ENCODE assay signal across 7 cellular contexts in the genomic region with DNA sequence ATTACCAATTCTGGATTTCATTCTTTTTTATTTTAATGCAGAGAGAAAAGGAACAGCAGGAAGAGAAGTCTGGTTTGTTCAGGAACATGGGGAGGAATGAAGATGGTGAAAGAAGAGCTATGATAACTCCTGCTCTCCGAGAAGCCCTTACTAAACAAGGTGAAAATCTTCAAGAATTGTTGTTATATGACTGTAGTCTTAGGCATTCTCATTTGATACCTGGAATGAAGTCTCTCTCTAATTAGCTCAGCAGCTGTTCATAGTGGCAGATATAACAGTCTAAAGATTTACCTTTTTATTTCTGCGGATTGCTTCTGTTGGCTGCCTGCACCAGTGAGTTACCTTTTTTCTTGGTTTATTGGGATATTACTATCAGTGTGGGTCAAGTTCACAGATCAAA. TPM values are rescaled to one million over a fixed set of nuclear protein-coding genes. Genes with fewer than 3 reads are reported as not detected.
A peak's percentile ranks its signal among the peaks of the same experiment; 100 is the strongest.
DNase-seq lines count a peak whose midpoint lies in the region; ATAC-seq, FAIRE-seq and TF ChIP-seq lines count a peak whose summit lies in the region.
"Not testable (repeated sequence)": the region's sequence is repeated elsewhere in the genome, so short reads cannot be mapped to it uniquely, and the experiment has no call there.

No MANE protein-coding gene starts in this region.

- not testable (repeated sequence) for H3F3A ChIP-seq in Loucy (ENCODE audit: low read depth)

- H3K79me2 ChIP-seq in Loucy (ENCODE audit: insufficient read depth, low read length); K562 (ENCODE audit: control insufficient read depth, insufficient read depth, low read length): not testable (repeated sequence)

- WGBS in K562 (ENCODE audit: insufficient coverage, low coverage, missing lambda C conversion rate) = 96% methylated on average over 2 of the region's 2 CpGs

- not testable (repeated sequence) for TF ChIP-seq CTCF in Loucy (conservative IDR thresholded peaks at IDR 0.05; ENCODE audit: low read length); K562 (IDR thresholded peaks at IDR 0.05 in 2 of 3, conservative IDR thresholded peaks at IDR 0.05 in 1 of 3; ENCODE audit: insufficient read depth in 2 of 3, low read depth in 1 of 3, low read length in 3 of 3)

- H3K4me3 Mint-ChIP-seq in CD4-positive, CD25-positive, alpha-beta regulatory T cell; activated T-cell treated with anti-CD3 and anti-CD28 coated beads, Interleukin-2, amount 50 U/mL, for 72 hours; memory B cell; stimulated activated naive B cell treated with anti-CD40 and anti-IgM and Interleukin-4, amounts not matched to agents 10 μg/mL and 1 μg/mL and 100 μg/mL, for 72 hours: not testable (repeated sequence)

- not testable (repeated sequence) for H3K27me3 Mint-ChIP-seq in CD4-positive, CD25-positive, alpha-beta regulatory T cell; activated T-cell treated with anti-CD3 and anti-CD28 coated beads, Interleukin-2, amount 50 U/mL, for 72 hours (ENCODE audit: low read depth); memory B cell; stimulated activated naive B cell treated with anti-CD40 and anti-IgM and Interleukin-4, amounts not matched to agents 10 μg/mL and 1 μg/mL and 100 μg/mL, for 72 hours

- H3K4me2 ChIP-seq in Loucy (ENCODE audit: low read depth, low read length, poor library complexity, severe bottlenecking) = peak overlapping the region; percentile 53
- H3K4me2 ChIP-seq in K562 (ENCODE audit: insufficient read depth, low read length) = not testable (repeated sequence)

- not testable (repeated sequence) for TF ChIP-seq POLR2A in K562 (conservative IDR thresholded peaks at IDR 0.05)

- H3K36me3 Mint-ChIP-seq in CD4-positive, CD25-positive, alpha-beta regulatory T cell = peaks cover 45% of the 10 kb centered on the region
- peaks cover 21 to 38% of the 10 kb centered on the region in 2 donors for H3K36me3 Mint-ChIP-seq in activated T-cell treated with anti-CD3 and anti-CD28 coated beads, Interleukin-2, amount 50 U/mL, for 72 hours (ENCODE audit: insufficient read depth in 2 of 2)
- peaks cover 43% of the 10 kb centered on the region for H3K36me3 Mint-ChIP-seq in memory B cell
- peaks cover 46 to 57% of the 10 kb centered on the region in 2 donors for H3K36me3 Mint-ChIP-seq in stimulated activated naive B cell treated with anti-CD40 and anti-IgM and Interleukin-4, amounts not matched to agents 10 μg/mL and 1 μg/mL and 100 μg/mL, for 72 hours

- CTCF ChIA-PET in K562 (lab: Yijun Ruan, JAX; ENCODE audit: low intra/inter-chr PET ratio) = not testable (repeated sequence)

- in situ Hi-C loops in K562 (cut with MboI) = not testable (repeated sequence)

- not testable (repeated sequence) for TF ChIP-seq RAD21 in K562 (CRISPR knock-in tag; conservative IDR thresholded peaks at IDR 0.05 in 1 of 2, IDR thresholded peaks at IDR 0.05 in 1 of 2)

- not testable (repeated sequence) for H3K4me1 ChIP-seq in CD4-positive, CD25-positive, alpha-beta regulatory T cell (ENCODE audit: control insufficient read depth, insufficient read depth, low read length, poor library complexity, severe bottlenecking); K562 (replicated peaks in 1 of 2; ENCODE audit: control insufficient read depth in 2 of 2, insufficient read depth in 2 of 2, low read length in 2 of 2)
- H3K4me1 ChIP-seq in Loucy (ENCODE audit: insufficient read depth, low read length, poor library complexity, severe bottlenecking) = peaks cover 12% of the 10 kb centered on the region

- POLR2A ChIA-PET in K562 (lab: Yijun Ruan, JAX) = not testable (repeated sequence)

- H2AFZ ChIP-seq in Loucy (ENCODE audit: low read length); K562 (ENCODE audit: low read depth, low read length): not testable (repeated sequence)

- not testable (repeated sequence) for H3K9me2 ChIP-seq in Loucy (replicated peaks; ENCODE audit: low read depth, low read length)

- intact Hi-C loops in K562 (cut with micrococcal nuclease) = loop anchor here (10.0 kb wide), 1 partner anchor 55 kb away; no protein-coding TSS in a partner anchor

- not testable (repeated sequence) for TF ChIP-seq EP300 in K562 (IDR thresholded peaks at IDR 0.05; ENCODE audit: low read length)

- H3K27ac Mint-ChIP-seq in CD4-positive, CD25-positive, alpha-beta regulatory T cell = peak overlapping the region in 2 of 3 donors; percentile 23 to 36
- H3K27ac Mint-ChIP-seq in activated T-cell treated with anti-CD3 and anti-CD28 coated beads, Interleukin-2, amount 50 U/mL, for 72 hours = peak overlapping the region; percentile 50
- peak overlapping the region; percentile 74 for H3K27ac Mint-ChIP-seq in memory B cell
- peak overlapping the region; percentile 56 for H3K27ac Mint-ChIP-seq in stimulated activated naive B cell treated with anti-CD40 and anti-IgM and Interleukin-4, amounts not matched to agents 10 μg/mL and 1 μg/mL and 100 μg/mL, for 72 hours

- H3K4me1 Mint-ChIP-seq in CD4-positive, CD25-positive, alpha-beta regulatory T cell = peaks cover 20 to 30% (median 23%) of the 10 kb centered on the region in 4 donors
- H3K4me1 Mint-ChIP-seq in activated T-cell treated with anti-CD3 and anti-CD28 coated beads, Interleukin-2, amount 50 U/mL, for 72 hours (ENCODE audit: low read depth) = peaks cover 27% of the 10 kb centered on the region
- peaks cover 12% of the 10 kb centered on the region for H3K4me1 Mint-ChIP-seq in memory B cell
- not testable (repeated sequence) for H3K4me1 Mint-ChIP-seq in stimulated activated naive B cell treated with anti-CD40 and anti-IgM and Interleukin-4, amounts not matched to agents 10 μg/mL and 1 μg/mL and 100 μg/mL, for 72 hours

- H3K4me3 ChIP-seq in CD4-positive, CD25-positive, alpha-beta regulatory T cell (ENCODE audit: low read depth, low read length); Loucy (ENCODE audit: low read length, poor library complexity, severe bottlenecking); K562: not testable (repeated sequence)

- H3K9ac ChIP-seq in Loucy (ENCODE audit: low read depth, low read length, poor library complexity, severe bottlenecking); K562 (ENCODE audit: insufficient read depth in 1 of 2, low read depth in 2 of 2, low read length in 2 of 2): not testable (repeated sequence)

- H3K27ac ChIP-seq in CD4-positive, CD25-positive, alpha-beta regulatory T cell (ENCODE audit: insufficient read depth, low read length, poor library complexity, severe bottlenecking); K562 (ENCODE audit: extremely low read depth, low read depth, low read length): not testable (repeated sequence)

- H3K27me3 ChIP-seq in CD4-positive, CD25-positive, alpha-beta regulatory T cell (ENCODE audit: control insufficient read depth, insufficient read depth, low read length); Loucy (ENCODE audit: insufficient read depth, low read length, poor library complexity, severe bottlenecking); K562 (ENCODE audit: control insufficient read depth in 2 of 2, insufficient read depth in 2 of 2, low read length in 2 of 2): not testable (repeated sequence)

- ATAC-seq in CD4-positive, CD25-positive, alpha-beta regulatory T cell (ENCODE audit: low read depth in 2 of 2); activated T-cell treated with anti-CD3 and anti-CD28 coated beads, Interleukin-2, amount 50 U/mL, for 72 hours (replicated peaks in 1 of 2); K562; memory B cell (ENCODE audit: low read depth); stimulated activated naive B cell treated with anti-CD40 and anti-IgM and Interleukin-4, amounts not matched to agents 10 μg/mL and 1 μg/mL and 100 μg/mL, for 72 hours (replicated peaks): not testable (repeated sequence)

- not testable (repeated sequence) for H4K20me1 ChIP-seq in Loucy (ENCODE audit: insufficient read depth, low read length, poor library complexity, severe bottlenecking); K562 (replicated peaks; ENCODE audit: control insufficient read depth, insufficient read depth, low read length)

- H3K9me3 Mint-ChIP-seq in CD4-positive, CD25-positive, alpha-beta regulatory T cell; activated T-cell treated with anti-CD3 and anti-CD28 coated beads, Interleukin-2, amount 50 U/mL, for 72 hours; memory B cell; stimulated activated naive B cell treated with anti-CD40 and anti-IgM and Interleukin-4, amounts not matched to agents 10 μg/mL and 1 μg/mL and 100 μg/mL, for 72 hours: not testable (repeated sequence)

- FAIRE-seq in GM18507 (lab: Jason Lieb, UNC) (peak; percentile 38), K562 (lab: Jason Lieb, UNC) (peak; percentile 29)

- not testable (repeated sequence) for BruUV-seq in K562 (replicated peaks; lab: Mats Ljungman, UMichigan)

- DNase-seq in CD4-positive, CD25-positive, alpha-beta regulatory T cell; GM18507 (ENCODE audit: extremely low spot score, insufficient read length, low read depth); activated T-cell treated with anti-CD3 and anti-CD28 coated beads, Interleukin-2, amount 50 U/mL, for 72 hours; K562 (ENCODE audit: extremely low read depth in 1 of 4, low spot score in 3 of 4); memory B cell (ENCODE audit: low spot score in 2 of 2); stimulated activated naive B cell treated with anti-CD40 and anti-IgM and Interleukin-4, amounts not matched to agents 10 μg/mL and 1 μg/mL and 100 μg/mL, for 72 hours: not testable (repeated sequence)

- H3K36me3 ChIP-seq in CD4-positive, CD25-positive, alpha-beta regulatory T cell (ENCODE audit: control insufficient read depth, insufficient read depth, low read length) = peaks cover 24% of the 10 kb centered on the region
- not testable (repeated sequence) for H3K36me3 ChIP-seq in Loucy (ENCODE audit: insufficient read depth, low read length)
- H3K36me3 ChIP-seq in K562 (ENCODE audit: control insufficient read depth, insufficient read depth, low read length) = peaks cover 13% of the 10 kb centered on the region; the same call in 1 of the 3 replicates

- not testable (repeated sequence) for H3K9me1 ChIP-seq in K562 (ENCODE audit: control insufficient read depth, insufficient read depth, low read length)

- H3K9me3 ChIP-seq in CD4-positive, CD25-positive, alpha-beta regulatory T cell (ENCODE audit: control insufficient read depth in 2 of 2, low read length in 2 of 2); Loucy (ENCODE audit: insufficient read depth, low read depth, low read length); K562 (replicated peaks; ENCODE audit: control insufficient read depth, insufficient read depth, low read depth, low read length): not testable (repeated sequence)

RNA-seq across cellular contexts. Expression of a gene that starts 53.3 kb away (rescaled TPM):
- total RNA-seq in CD4-positive, CD25-positive, alpha-beta regulatory T cell = 25.7 TPM
- 10 to 100 TPM; 17.8 to 26.0 (median 19.4) TPM for polyA plus RNA-seq in CD4-positive, CD25-positive, alpha-beta regulatory T cell
- 10 to 100 TPM; 17.1 to 21.8 TPM for total RNA-seq in activated T-cell treated with anti-CD3 and anti-CD28 coated beads, Interleukin-2, amount 50 U/mL, for 72 hours
- total RNA-seq in K562 (2011; cell fraction: chromatin; rRNA removed; ENCODE audit: low replicate concordance) = 85.8 and 132 TPM in 2 replicates
- total RNA-seq in K562 (2011; cell fraction: nucleolus; rRNA removed) = 50.4 and 58.6 TPM in 2 replicates
- total RNA-seq in K562 (2011; cell fraction: nucleoplasm; rRNA removed) = 57.9 and 63.4 TPM in 2 replicates
- 23.0 and 24.3 TPM in 2 replicates for total RNA-seq in K562 (2014; rRNA removed)
- total RNA-seq in K562 (2014; rRNA removed; fragmentation: Illumina TruSeq; extraction: Trizol) = 29.8 and 30.7 TPM in 2 replicates
- total RNA-seq in K562 (2015; rRNA removed; fragmentation: Illumina TruSeq; extraction: Trizol) = 29.1 and 32.0 TPM in 2 replicates
- total RNA-seq in K562 (2021) = 24.7 and 25.1 TPM in 2 replicates
- 15.9 and 26.2 TPM in 2 replicates for polyA plus RNA-seq in K562 (2011; rRNA removed)
- 11.8 and 12.5 TPM in 2 replicates for polyA plus RNA-seq in K562 (2011; cell fraction: cytosol; rRNA removed)
- polyA plus RNA-seq in K562 (2011; cell fraction: nucleus; rRNA removed) = 12.1 and 16.1 TPM in 2 replicates
- 16.6 and 17.6 TPM in 2 replicates for polyA plus RNA-seq in K562 (2012)
- 23.8 and 28.2 TPM in 2 replicates for polyA plus RNA-seq in K562 (2014; fragmentation: Illumina TruSeq; extraction: Trizol)
- 10 to 100 TPM; 17.4 to 31.4 TPM for polyA plus RNA-seq in K562 (2014; fragmentation: Nextera tagmentation; extraction: Ambion mirVana)
- polyA plus RNA-seq in K562 (2014; rRNA removed) = 22.4 and 22.6 TPM in 2 replicates
- polyA minus RNA-seq in K562 (2011; rRNA and poly(A)+ RNA removed) = 49.5 and 68.4 TPM in 2 replicates
- 10.9 and 16.6 TPM in 2 replicates for polyA minus RNA-seq in K562 (2011; cell fraction: cytosol; rRNA and poly(A)+ RNA removed)
- 18.0 and 26.0 TPM in 2 replicates for polyA minus RNA-seq in K562 (2011; cell fraction: nucleus; rRNA and poly(A)+ RNA removed)

RNA-seq across cellular contexts. Expression of a gene that starts 54.5 kb away (rescaled TPM):
- total RNA-seq in CD4-positive, CD25-positive, alpha-beta regulatory T cell = 285 TPM
- 10 to 100 TPM; 74.7 to 78.5 (median 76.5) TPM for polyA plus RNA-seq in CD4-positive, CD25-positive, alpha-beta regulatory T cell
- 10 to 100 TPM; 82.8 to 88.3 TPM for total RNA-seq in activated T-cell treated with anti-CD3 and anti-CD28 coated beads, Interleukin-2, amount 50 U/mL, for 72 hours
- 11.1 and 27.7 TPM in 2 replicates for total RNA-seq in K562 (2011; cell fraction: chromatin; rRNA removed; ENCODE audit: low replicate concordance)
- 13.4 and 14.0 TPM in 2 replicates for total RNA-seq in K562 (2011; cell fraction: nucleolus; rRNA removed)
- 20.6 and 22.3 TPM in 2 replicates for total RNA-seq in K562 (2011; cell fraction: nucleoplasm; rRNA removed)
- total RNA-seq in K562 (2014; rRNA removed) = 111 and 114 TPM in 2 replicates
- 117 and 131 TPM in 2 replicates for total RNA-seq in K562 (2014; rRNA removed; fragmentation: Illumina TruSeq; extraction: Trizol)
- total RNA-seq in K562 (2015; rRNA removed; fragmentation: Illumina TruSeq; extraction: Trizol) = 106 and 119 TPM in 2 replicates
- 109 and 116 TPM in 2 replicates for total RNA-seq in K562 (2021)
- polyA plus RNA-seq in K562 (2011; rRNA removed) = 63.3 and 111 TPM in 2 replicates
- 23.5 and 29.8 TPM in 2 replicates for polyA plus RNA-seq in K562 (2011; cell fraction: cytosol; rRNA removed)
- 14.0 and 15.3 TPM in 2 replicates for polyA plus RNA-seq in K562 (2011; cell fraction: nucleus; rRNA removed)
- 86.2 and 93.7 TPM in 2 replicates for polyA plus RNA-seq in K562 (2012)
- 159 and 174 TPM in 2 replicates for polyA plus RNA-seq in K562 (2014; fragmentation: Illumina TruSeq; extraction: Trizol)
- 100 to 1,000 TPM; 105 to 150 TPM for polyA plus RNA-seq in K562 (2014; fragmentation: Nextera tagmentation; extraction: Ambion mirVana)
- 110 and 131 TPM in 2 replicates for polyA plus RNA-seq in K562 (2014; rRNA removed)
- 78.7 and 101 TPM in 2 replicates for polyA minus RNA-seq in K562 (2011; rRNA and poly(A)+ RNA removed)
- 55.4 and 57.2 TPM in 2 replicates for polyA minus RNA-seq in K562 (2011; cell fraction: cytosol; rRNA and poly(A)+ RNA removed)
- polyA minus RNA-seq in K562 (2011; cell fraction: nucleus; rRNA and poly(A)+ RNA removed) = 13.6 and 18.1 TPM in 2 replicates
